17 cellular contexts compared by ENCODE assay signal in the genomic region with DNA sequence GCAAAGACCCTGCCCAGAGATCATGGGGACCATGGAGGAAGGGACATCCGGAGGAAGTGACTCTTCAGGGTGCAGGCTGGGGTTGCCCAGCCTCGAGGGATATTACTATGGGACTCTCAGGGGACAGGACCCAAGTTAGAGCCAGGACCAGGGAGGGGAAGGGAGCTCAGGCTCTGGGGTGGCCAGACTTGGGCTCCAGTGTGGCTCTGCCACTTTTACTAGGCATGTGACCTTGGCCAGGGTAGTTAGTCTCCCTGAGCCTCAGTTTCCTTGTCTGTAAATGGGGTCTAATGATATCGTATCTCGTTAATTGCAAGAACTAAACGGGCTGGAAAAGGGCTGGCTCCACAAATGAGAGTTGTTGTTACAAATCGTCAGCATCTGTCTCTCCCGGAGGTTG. TPM values are rescaled to one million over a fixed set of nuclear protein-coding genes. Genes with fewer than 3 reads are reported as not detected.
"Had no signal": no experiment of that assay in that cellular context is flagged by ENCODE, and none has a peak within 500 bp of the region (broad histone marks: within the 10 kb centered on the region; RNA-seq: fewer than 3 reads in every experiment).

No MANE protein-coding gene starts in this region.

RNA-seq across cellular contexts. Expression of gene SPDYE2B, which starts 39.7 kb away (rescaled TPM):
- total RNA-seq: cardiac muscle cell; dermis blood vessel endothelial cell; epithelial cell of proximal tubule; esophagus squamous epithelium; hepatocyte; kidney epithelial cell; liver; mammary epithelial cell; mesenteric fat pad; naive thymus-derived CD8-positive, alpha-beta T cell; osteoblast; progenitor cell of endocrine pancreas; renal cortical epithelial cell; right lobe of liver; stomach; vagina had no signal
- polyA plus RNA-seq: hepatocyte, mammary epithelial cell, neural cell, stomach had no signal

RNA-seq across cellular contexts. Expression of gene SPDYE2, which starts 59.4 kb away (rescaled TPM):
- total RNA-seq: cardiac muscle cell, dermis blood vessel endothelial cell, epithelial cell of proximal tubule, esophagus squamous epithelium, hepatocyte, kidney epithelial cell, mammary epithelial cell, mesenteric fat pad, osteoblast, progenitor cell of endocrine pancreas, stomach, vagina had no signal
- polyA plus RNA-seq: mammary epithelial cell, neural cell, stomach had no signal
